Comparison of ENCODE assay signal across 1 cellular context in genomic region chr6:28776269-28777146, GRCh38.
TF ChIP-seq lines count a peak whose summit lies in the region.

No MANE protein-coding gene starts in this region.

TF ChIP-seq in HEK293, 187 proteins besides CTCF, POLR2A, EP300 and RAD21 (continued from another document):
- TF ChIP-seq ZBTB11 (tag by site-specific recombination; conservative IDR thresholded peaks at IDR 0.05; ENCODE audit: low read depth) (peak; percentile 10; the same call in 1 of the 2 replicates), OSR2 (tag by site-specific recombination; IDR thresholded peaks at IDR 0.05) (0 out of 2 replicates have a peak, but pooled peaks have one; percentile 8), ZNF473 (tag by site-specific recombination; IDR thresholded peaks at IDR 0.05) (no peak), ZNF626 (tag by site-specific recombination; IDR thresholded peaks at IDR 0.05) (no peak), AEBP2 (tag by site-specific recombination; IDR thresholded peaks at IDR 0.05; ENCODE audit: borderline replicate concordance) (no peak), ZBTB8A (tag by site-specific recombination; IDR thresholded peaks at IDR 0.05) (peak; percentile 67), ZNF571 (tag by site-specific recombination; IDR thresholded peaks at IDR 0.05) (no peak)
